Comparison of ENCODE assay signal across 1 cellular context in genomic region chr1:31295874-31296485, GRCh38.
TF ChIP-seq lines count a peak whose summit lies in the region.

No MANE protein-coding gene starts in this region.

TF ChIP-seq in H1, 55 proteins besides CTCF, POLR2A, EP300 and RAD21:
- TF ChIP-seq MAFK (IDR thresholded peaks at IDR 0.05; ENCODE audit: low read depth, low read length) = no peak
- TF ChIP-seq CHD2 (IDR thresholded peaks at IDR 0.05; ENCODE audit: low read length) = no peak
- 0 out of 2 replicates have a peak, but pooled peaks have one; percentile 27 for TF ChIP-seq KDM1A (IDR thresholded peaks at IDR 0.05; ENCODE audit: borderline replicate concordance, low read length)
